Comparison of ENCODE assay signal across 31 cellular contexts in genomic region chr6:132344811-132345210, GRCh38. TPM values are rescaled to one million over a fixed set of nuclear protein-coding genes. Genes with fewer than 3 reads are reported as not detected.
"Had no signal": no experiment of that assay in that cellular context is flagged by ENCODE, and none has a peak within 500 bp of the region (broad histone marks: within the 10 kb centered on the region; RNA-seq: fewer than 3 reads in every experiment).

No MANE protein-coding gene starts in this region.

- H3K36me3 ChIP-seq: adrenal gland, ascending aorta, breast epithelium, cardiac muscle cell had no signal

- H3K4me3 ChIP-seq: adrenal gland, ascending aorta, breast epithelium, cardiac muscle cell, coronary artery, dorsolateral prefrontal cortex had no signal

- H3K9me3 ChIP-seq: ascending aorta had no signal

- H3K27me3 ChIP-seq: adrenal gland, ascending aorta, breast epithelium, cardiac muscle cell, dorsolateral prefrontal cortex had no signal

- ATAC-seq: activated CD4-positive, alpha-beta T cell treated with anti-CD3 and anti-CD28 coated beads for 36 hours; activated CD8-positive, alpha-beta memory T cell treated with anti-CD3 and anti-CD28 coated beads, Interleukin-2, amount 10 ng/mL, durations not matched to agents 7 days and 5 days; activated CD8-positive, alpha-beta T cell treated with anti-CD3 and anti-CD28 coated beads, Interleukin-2, amount 10 ng/mL, durations not matched to agents 7 days and 5 days; activated naive CD8-positive, alpha-beta T cell treated with anti-CD3 and anti-CD28 coated beads, Interleukin-2, amount 50 U/mL, for 24 hours; esophagus mucosa had no signal

- H3K27ac ChIP-seq: adrenal gland, ascending aorta, breast epithelium, cardiac muscle cell, coronary artery, dorsolateral prefrontal cortex had no signal

- FAIRE-seq: frontal cortex had no signal

- DNase-seq: activated CD4-positive, alpha-beta memory T cell treated with anti-CD3 and anti-CD28 coated beads for 36 hours; activated CD4-positive, alpha-beta T cell treated with anti-CD3 and anti-CD28 coated beads for 36 hours; activated CD4-positive, alpha-beta T cell treated with anti-CD3 and anti-CD28 coated beads, Interleukin-2, amount 10 ng/mL, durations not matched to agents 24 days and 14 days; activated CD4-positive, CD25-positive, alpha-beta regulatory T cell; activated CD4-positive, CD25-positive, alpha-beta regulatory T cell treated with anti-CD3 and anti-CD28 coated beads, Interleukin-2, amount 50 U/mL, for 72 hours; activated CD8-positive, alpha-beta memory T cell treated with anti-CD3 and anti-CD28 coated beads, Interleukin-2, amount 10 ng/mL, durations not matched to agents 7 days and 5 days; activated CD8-positive, alpha-beta memory T cell treated with anti-CD3 and anti-CD28 coated beads, Interleukin-2, amount 50 U/mL, for 4 hours; activated CD8-positive, alpha-beta T cell treated with anti-CD3 and anti-CD28 coated beads, Interleukin-2, amount 10 ng/mL, durations not matched to agents 7 days and 5 days; activated effector memory CD4-positive, alpha-beta T cell treated with anti-CD3 and anti-CD28 coated beads, Interleukin-2, amount 50 U/mL, for 16 hours; activated naive CD4-positive, alpha-beta T cell treated with anti-CD3 and anti-CD28 coated beads for 36 hours; activated naive CD8-positive, alpha-beta T cell treated with anti-CD3 and anti-CD28 coated beads for 36 hours; activated naive CD8-positive, alpha-beta T cell treated with anti-CD3 and anti-CD28 coated beads, Interleukin-2, amount 50 U/mL, for 24 hours; activated T-cell treated with anti-CD3 and anti-CD28 coated beads, Interleukin-2, amount 50 U/mL, for 1 hour; activated T-cell treated with anti-CD3 and anti-CD28 coated beads, Interleukin-2, amount 50 U/mL, for 48 hours; adrenal gland; central memory CD4-positive, alpha-beta T cell; cerebellar nuclear complex; dorsolateral prefrontal cortex; effector memory CD4-positive, alpha-beta T cell; endodermal cell; foreskin fibroblast; head of caudate nucleus; hippocampal formation; T1000 had no signal

- H3K4me1 ChIP-seq: ascending aorta, breast epithelium had no signal

RNA-seq across cellular contexts. Expression of gene MOXD1, which starts 56.5 kb away (rescaled TPM):
- total RNA-seq: activated CD4-positive, alpha-beta memory T cell treated with anti-CD3 and anti-CD28 coated beads for 36 hours; activated CD4-positive, alpha-beta T cell treated with anti-CD3 and anti-CD28 coated beads for 36 hours; activated CD4-positive, alpha-beta T cell treated with anti-CD3 and anti-CD28 coated beads, Interleukin-2, amount 10 ng/mL, durations not matched to agents 24 days and 14 days; activated CD8-positive, alpha-beta T cell treated with anti-CD3 and anti-CD28 coated beads, Interleukin-2, amount 10 ng/mL, durations not matched to agents 7 days and 5 days; activated naive CD4-positive, alpha-beta T cell treated with anti-CD3 and anti-CD28 coated beads for 36 hours; activated naive CD8-positive, alpha-beta T cell treated with anti-CD3 and anti-CD28 coated beads for 36 hours; activated T-helper 2 cell treated with anti-CD3 and anti-CD28 coated beads, Interferon-gamma antibody, Interleukin-2, Interleukin-4, amounts not matched to agents 10 μg/mL and 5 μg/mL and 100 μg/mL, durations not matched to agents 14 hours and 24 hours and 36 hours had no signal
